In the genomic region with DNA sequence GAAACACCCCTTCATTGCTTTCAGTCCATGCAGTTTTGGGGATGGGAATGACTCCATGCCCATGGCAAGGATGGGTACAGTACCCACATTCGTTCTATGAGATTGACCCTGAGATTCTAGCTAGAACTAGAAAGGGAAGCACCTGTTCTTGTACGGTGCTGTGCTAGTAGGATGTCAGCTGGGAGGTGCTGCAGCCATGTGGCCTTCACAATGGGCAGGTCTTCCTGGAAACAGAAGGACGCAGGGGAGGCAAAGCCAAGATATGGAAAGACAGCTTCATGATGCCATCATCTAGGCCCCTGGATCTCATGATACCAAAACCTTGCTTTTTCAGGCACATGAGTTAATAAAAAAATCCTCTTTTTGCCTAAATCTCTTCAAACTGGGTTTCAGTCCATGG, we compare ENCODE assay signal across 1 cellular context.
TF ChIP-seq lines count a peak whose summit lies in the region.

No MANE protein-coding gene starts in this region.

TF ChIP-seq in H1, 55 proteins besides CTCF, POLR2A, EP300 and RAD21:
- TF ChIP-seq EZH2 (IDR thresholded peaks at IDR 0.05; ENCODE audit: low read depth, low read length, severe bottlenecking) (no peak), GABPA (IDR thresholded peaks at IDR 0.05; ENCODE audit: borderline replicate concordance, insufficient read depth, low read length) (no peak), TAF1 (IDR thresholded peaks at IDR 0.05; ENCODE audit: low read depth, low read length) (no peak), SIRT6 (IDR thresholded peaks at IDR 0.05; ENCODE audit: low read length) (no peak), BRCA1 (IDR thresholded peaks at IDR 0.05; ENCODE audit: low read depth, low read length) (no peak), POLR2AphosphoS5 (IDR thresholded peaks at IDR 0.05; ENCODE audit: low read depth, low read length) (no peak), HDAC6 (IDR thresholded peaks at IDR 0.05; ENCODE audit: low read depth, low read length) (no peak), SIN3A (conservative IDR thresholded peaks at IDR 0.05 in 1 of 2, IDR thresholded peaks at IDR 0.05 in 1 of 2; ENCODE audit: low read depth in 1 of 2, low read length in 2 of 2) (no peak), RBBP5 (IDR thresholded peaks at IDR 0.05; ENCODE audit: borderline replicate concordance, low read depth, low read length) (no peak), KDM1A (IDR thresholded peaks at IDR 0.05; ENCODE audit: borderline replicate concordance, low read length) (no peak)
- TF ChIP-seq, protein P1, sequence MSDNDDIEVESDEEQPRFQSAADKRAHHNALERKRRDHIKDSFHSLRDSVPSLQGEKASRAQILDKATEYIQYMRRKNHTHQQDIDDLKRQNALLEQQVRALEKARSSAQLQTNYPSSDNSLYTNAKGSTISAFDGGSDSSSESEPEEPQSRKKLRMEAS (IDR thresholded peaks at IDR 0.05) = no peak
